ENCODE assay signal across 20 cellular contexts in the genomic region with DNA sequence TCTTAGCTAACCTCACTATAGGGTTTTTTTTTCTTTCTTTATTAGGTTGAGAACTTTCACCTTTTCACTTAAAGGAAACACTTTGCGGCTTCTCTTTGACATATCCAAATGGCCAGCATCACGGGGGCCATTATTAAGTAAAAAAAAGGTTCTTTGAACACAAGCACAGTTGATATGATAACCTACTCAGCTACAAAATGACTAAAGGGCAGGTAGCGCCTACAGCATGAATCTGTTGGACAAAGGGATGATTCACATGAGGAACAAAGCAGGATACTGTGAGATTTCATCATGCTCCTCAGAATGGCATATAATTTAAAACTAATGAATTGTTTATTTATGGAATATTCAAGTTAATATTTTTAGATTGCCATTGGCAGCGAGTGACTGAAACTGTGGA.
A peak's percentile ranks its signal among the peaks of the same experiment; 100 is the strongest.
DNase-seq lines count a peak whose midpoint lies in the region; ATAC-seq, FAIRE-seq and TF ChIP-seq lines count a peak whose summit lies in the region.
"Had no signal": no experiment of that assay in that cellular context is flagged by ENCODE, and none has a peak within 500 bp of the region (broad histone marks: within the 10 kb centered on the region; RNA-seq: fewer than 3 reads in every experiment).

No MANE protein-coding gene starts in this region.

- TF ChIP-seq CTCF in VCaP (conservative IDR thresholded peaks at IDR 0.05) = no peak
- TF ChIP-seq CTCF in foreskin keratinocyte (conservative IDR thresholded peaks at IDR 0.05) = no peak

- FAIRE-seq in GM12892 (lab: Jason Lieb, UNC) = peak; percentile 67
- FAIRE-seq: D721Med, H54 had no signal

- H3K27ac ChIP-seq in VCaP (peak overlapping the region; percentile 73), foreskin keratinocyte (no peak overlapping the region)
- H3K27ac ChIP-seq: BLaER1 treated with 17β-estradiol and CSF1 and Interleukin-3, amounts not matched to agents 10 nM and 100 nM; KMS-11 had no signal

- DNase-seq in GM12892 (ENCODE audit: insufficient read length) (no peak), NCI-H1048 (lab: John Stamatoyannopoulos, UW) (peak; percentile 37), foreskin keratinocyte (peak in 1 of 2 donors; percentile 63), NCI-H2196 (lab: John Stamatoyannopoulos, UW; ENCODE audit: unreplicated experiment) (no peak), NCI-H1436 treated with DMSO at 0.1 percent for 48 hours (lab: John Stamatoyannopoulos, UW) (no peak), dedifferentiated amniotic fluid mesenchymal stem cell (ENCODE audit: extremely low spot score) (no peak)
- DNase-seq: CD8-positive, alpha-beta T cell; DMS79 treated with DMSO at 0.1 percent for 48 hours; HFFc6; NCI-H345; NCI-H524 treated with DMSO at 0.1 percent for 48 hours; NK-92 treated with Interleukin-12 subunit alpha and Interleukin-12 subunit beta, amount 100 ng/mL, for 24 hours; OCI-M1; SIG-M5 had no signal

- peak; percentile 91 for ATAC-seq in foreskin keratinocyte
- no peak for ATAC-seq in GM18867 (IDR thresholded peaks at IDR 0.05; ENCODE audit: unreplicated experiment)
- ATAC-seq: CD8-positive, alpha-beta T cell had no signal

- no peaks in the 10 kb centered on the region for H3K27me3 ChIP-seq in foreskin keratinocyte
- H3K27me3 ChIP-seq: BLaER1 treated with 17β-estradiol and CSF1 and Interleukin-3, amounts not matched to agents 10 nM and 100 nM had no signal

- no peak for TF ChIP-seq POLR2A in GM12892 (IDR thresholded peaks at IDR 0.05; ENCODE audit: low read depth, low read length)

- no peaks in the 10 kb centered on the region for H3K4me1 ChIP-seq in foreskin keratinocyte
